In genomic region chr6:142926177-142926493, GRCh38 we compare ENCODE assay signal across 9 cellular contexts. TPM values are rescaled to one million over a fixed set of nuclear protein-coding genes. Genes with fewer than 3 reads are reported as not detected.
A peak's percentile ranks its signal among the peaks of the same experiment; 100 is the strongest.
DNase-seq lines count a peak whose midpoint lies in the region; ATAC-seq and FAIRE-seq lines count a peak whose summit lies in the region.
"Had no signal": no experiment of that assay in that cellular context is flagged by ENCODE, and none has a peak within 500 bp of the region (broad histone marks: within the 10 kb centered on the region; RNA-seq: fewer than 3 reads in every experiment).

No MANE protein-coding gene starts in this region.

- H3K27me3 ChIP-seq in ACC112 (ENCODE audit: insufficient read depth, low read length) (no peaks in the 10 kb centered on the region), HUES64 (ENCODE audit: insufficient read depth, low read length) (peaks cover 21% of the 10 kb centered on the region; the same call in 1 of the 2 replicates)

- FAIRE-seq in colon (lab: Jason Lieb, UNC), result peak; percentile 82
- no peak for FAIRE-seq in frontal cortex (lab: Jason Lieb, UNC)

- H3K27me3 Mint-ChIP-seq in naive B cell, result no peaks in the 10 kb centered on the region

- H3K4me1 Mint-ChIP-seq in naive B cell, result peaks cover 31 to 44% (median 44%) of the 10 kb centered on the region in 3 donors

- peak overlapping the region; percentile 97 to 100 (median 98) for H3K27ac Mint-ChIP-seq in naive B cell

- H3K27ac ChIP-seq in ACC112 (ENCODE audit: low read depth, low read length) (peak overlapping the region; percentile 88), HUES64 (ENCODE audit: low read depth, low read length) (no peak overlapping the region)

- H3K36me3 ChIP-seq in ACC112 (ENCODE audit: insufficient read depth, low read length), result no peaks in the 10 kb centered on the region
- no peaks in the 10 kb centered on the region for H3K36me3 ChIP-seq in HUES64 (ENCODE audit: insufficient read depth, low read length)

- H3K4me3 Mint-ChIP-seq in naive B cell, result peak overlapping the region; percentile 89 to 97 (median 93)

- no peak for ATAC-seq in naive B cell (ENCODE audit: low read depth in 2 of 2)

- DNase-seq in naive B cell, result no peak
- no peak for DNase-seq in ureter (ENCODE audit: low spot score)
- no peak for DNase-seq in frontal cortex (ENCODE audit: low spot score in 2 of 2)
- no peak for DNase-seq in effector CD8-positive, alpha-beta T cell (lab: John Stamatoyannopoulos, UW)
- DNase-seq in effector CD4-positive, alpha-beta T cell, result no peak
- DNase-seq: NCI-H2029 treated with DMSO at 0.1 percent for 48 hours had no signal

- H3K9ac ChIP-seq in HUES64 (ENCODE audit: low read depth, low read length), result peak overlapping the region; percentile 69; the same call in 1 of the 2 replicates

- H3K4me1 ChIP-seq in ACC112 (ENCODE audit: control insufficient read depth, insufficient read depth, low read length, unreplicated experiment), result peaks cover 53% of the 10 kb centered on the region
- H3K4me1 ChIP-seq in HUES64 (ENCODE audit: insufficient read depth, low read length), result peaks cover 27% of the 10 kb centered on the region

- no peaks in the 10 kb centered on the region for H3K36me3 Mint-ChIP-seq in naive B cell

- no peaks in the 10 kb centered on the region for H3K9me3 ChIP-seq in HUES64 (ENCODE audit: insufficient read depth, low read depth, low read length)

- H3K9me3 Mint-ChIP-seq in naive B cell, result no peaks in the 10 kb centered on the region

- WGBS in HUES64, result no CpG with 5 or more reads among the region's 2 CpGs

- H3K4me3 ChIP-seq in ACC112 (ENCODE audit: low read depth, low read length) (peak overlapping the region; percentile 87), HUES64 (ENCODE audit: low read length) (peak overlapping the region; percentile 65)

- peaks cover 59% of the 10 kb centered on the region for H3K79me2 ChIP-seq in ACC112 (ENCODE audit: control insufficient read depth, insufficient read depth, low read length, unreplicated experiment)

- peak overlapping the region; percentile 37 for H2AFZ ChIP-seq in ACC112 (ENCODE audit: low read length, unreplicated experiment)

RNA-seq across cellular contexts. Expression of gene HIVEP2, which starts 18.8 kb away (rescaled TPM):
- 2.8 TPM for polyA plus RNA-seq in HUES64 (2013, experiment 1 of 2)
- polyA plus RNA-seq in HUES64 (2013, experiment 2 of 2), result 2.8 TPM
- 10 to 100 TPM in 1 of 6 donors, 1 to 10 TPM in 5; 2.7 to 10.2 (median 5.4) TPM for polyA plus RNA-seq in naive B cell (ENCODE audit: low read depth in 6 of 6)
- total RNA-seq in ureter (29.0 TPM), frontal cortex (68.9 TPM)
